In the genomic region with DNA sequence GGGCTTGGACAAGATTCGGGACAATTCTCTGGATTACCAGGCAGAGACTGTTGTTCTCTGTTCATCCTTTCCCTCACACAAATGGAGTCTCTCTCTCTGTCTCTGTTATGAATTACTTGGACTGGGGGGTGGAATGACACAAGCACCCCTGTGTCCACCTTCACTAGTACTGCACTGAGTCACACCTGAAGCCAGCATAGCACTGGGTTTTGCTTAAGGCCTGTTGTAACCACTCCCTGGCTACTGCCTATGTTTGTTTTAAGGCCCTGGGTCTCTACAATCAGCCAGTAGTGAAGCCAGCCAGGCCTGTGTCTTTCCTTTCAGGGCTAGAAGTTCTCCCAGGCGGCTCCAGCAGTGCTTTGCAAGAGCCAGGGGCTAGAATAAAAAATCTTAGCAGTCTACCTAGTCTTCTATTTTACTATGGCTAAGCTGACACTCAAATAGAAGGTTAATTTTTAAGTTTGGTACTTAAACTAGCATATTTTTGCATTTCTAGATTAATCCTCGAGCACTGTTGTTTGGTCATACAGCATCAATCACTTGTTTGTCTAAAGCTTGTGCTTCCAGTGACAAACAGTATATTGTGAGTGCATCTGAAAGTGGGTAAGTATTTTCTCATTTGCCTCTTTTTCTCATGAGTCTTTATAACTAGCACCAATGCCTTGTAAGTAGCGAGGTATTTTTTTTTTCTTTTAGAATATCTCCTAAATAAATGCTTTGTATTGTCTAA, we compare ENCODE assay signal across 23 cellular contexts. TPM values are rescaled to one million over a fixed set of nuclear protein-coding genes. Genes with fewer than 3 reads are reported as not detected.
DNase-seq lines count a peak whose midpoint lies in the region; ATAC-seq and TF ChIP-seq lines count a peak whose summit lies in the region.
"Had no signal": no experiment of that assay in that cellular context is flagged by ENCODE, and none has a peak within 500 bp of the region (broad histone marks: within the 10 kb centered on the region; RNA-seq: fewer than 3 reads in every experiment).

No MANE protein-coding gene starts in this region.

- no TSS peak for BruUV-seq in mammary epithelial cell (replicated peaks; lab: Mats Ljungman, UMichigan)

- no peak for TF ChIP-seq CTCF in mammary epithelial cell (conservative IDR thresholded peaks at IDR 0.05 in 1 of 2, IDR thresholded peaks at IDR 0.05 in 1 of 2; ENCODE audit: extremely low read depth in 1 of 2, insufficient read depth in 1 of 2, low read depth in 1 of 2, low read length in 2 of 2)

- CTCF ChIA-PET in mammary epithelial cell (lab: Charles Lee; ENCODE audit: low non-redundant PET) = no interaction called here

- H3K9ac ChIP-seq in mammary epithelial cell (ENCODE audit: insufficient read depth, low read length) = no peak overlapping the region

- H3K27ac ChIP-seq in mammary epithelial cell (ENCODE audit: insufficient read depth, low read depth, low read length) = no peak overlapping the region
- H3K27ac ChIP-seq: Peyer's patch, testis, vagina had no signal

- no peaks in the 10 kb centered on the region for H3K36me3 ChIP-seq in mammary epithelial cell (ENCODE audit: insufficient read depth, low read length)
- H3K36me3 ChIP-seq: BE2C, HAP-1 had no signal

- H2AFZ ChIP-seq in mammary epithelial cell (ENCODE audit: low read depth, low read length) = no peak overlapping the region

- H4K20me1 ChIP-seq in mammary epithelial cell (ENCODE audit: insufficient read depth, low read length) = no peaks in the 10 kb centered on the region

- H3K4me1 ChIP-seq in mammary epithelial cell (ENCODE audit: insufficient read depth, low read length) = no peaks in the 10 kb centered on the region
- H3K4me1 ChIP-seq: BE2C, HAP-1, Peyer's patch, testis, vagina had no signal

- DNase-seq in HT1080 (ENCODE audit: low read depth) (peak; percentile 4), mammary epithelial cell (peak; percentile 59), globus pallidus (ENCODE audit: low spot score) (peak; percentile 76), renal cortical epithelial cell (ENCODE audit: low read depth) (peak; percentile 23), dermis blood vessel endothelial cell (no peak), mucosa of gallbladder (ENCODE audit: low spot score) (no peak), KBM-7 (no peak)
- DNase-seq: ACHN; activated CD4-positive, alpha-beta memory T cell treated with anti-CD3 and anti-CD28 coated beads, Interleukin-2, amount 10 ng/mL, durations not matched to agents 7 days and 5 days; activated CD4-positive, alpha-beta T cell treated with anti-CD3 and anti-CD28 coated beads for 1 hour; activated CD8-positive, alpha-beta memory T cell treated with anti-CD3 and anti-CD28 coated beads, Interleukin-2, amount 50 U/mL, for 4 hours; activated naive CD4-positive, alpha-beta T cell; activated naive CD8-positive, alpha-beta T cell treated with anti-CD3 and anti-CD28 coated beads, Interleukin-2, amount 50 U/mL, for 24 hours; BE2C; effector CD4-positive, alpha-beta T cell; islet precursor cell; Peyer's patch; SHP77; testis had no signal

- no peaks in the 10 kb centered on the region for H3K9me3 ChIP-seq in mammary epithelial cell (replicated peaks; ENCODE audit: insufficient read depth, low read length)
- H3K9me3 ChIP-seq: BE2C, HAP-1, Peyer's patch, testis, vagina had no signal

- 78% methylated on average over 4 of the region's 4 CpGs for WGBS in mammary epithelial cell (ENCODE audit: low coverage, missing lambda C conversion rate)

- intact Hi-C loops in mammary epithelial cell (cut with micrococcal nuclease) = no loop called here

- ATAC-seq in GM19328 (IDR thresholded peaks at IDR 0.05; ENCODE audit: unreplicated experiment) = no peak
- ATAC-seq: activated naive CD8-positive, alpha-beta T cell treated with anti-CD3 and anti-CD28 coated beads, Interleukin-2, amount 50 U/mL, for 24 hours; stimulated activated memory B cell treated with anti-CD40 and anti-IgM and Interleukin-4, amounts not matched to agents 10 μg/mL and 1 μg/mL and 100 μg/mL, for 72 hours had no signal

- no peak overlapping the region for H3K4me3 ChIP-seq in mammary epithelial cell (replicated peaks in 1 of 3; ENCODE audit: insufficient read depth in 1 of 3, low read depth in 2 of 3, low read length in 3 of 3)
- H3K4me3 ChIP-seq: HAP-1, Peyer's patch, testis, vagina had no signal

- dilution Hi-C loops in mammary epithelial cell (cut with HindIII; ENCODE audit: low sequenced_read_pairs) = no loop called here

- in situ Hi-C loops in mammary epithelial cell (cut with MboI; ENCODE audit: low sequenced_read_pairs in 2 of 2) = no loop called here
- in situ Hi-C loops in KBM-7 (cut with MboI; ENCODE audit: low pct_unique_long_range_greater_than_20kb, low sequenced_read_pairs) = no loop called here

- no peak overlapping the region for H3K4me2 ChIP-seq in mammary epithelial cell (ENCODE audit: insufficient read depth, low read depth, low read length)

- H3K79me2 ChIP-seq in mammary epithelial cell (ENCODE audit: insufficient read depth, low read length) = no peaks in the 10 kb centered on the region

- H3K27me3 ChIP-seq in mammary epithelial cell (ENCODE audit: insufficient read depth, low read length) = no peaks in the 10 kb centered on the region
- H3K27me3 ChIP-seq: BE2C, Peyer's patch, testis, vagina had no signal

RNA-seq across cellular contexts. Expression of gene WDR7, which starts 27.8 kb away (rescaled TPM):
- 11.4 and 11.8 TPM in 2 replicates for total RNA-seq in HT1080 (2014; rRNA removed; shearing (Covaris generic))
- polyA plus RNA-seq in HT1080 (2015; cell fraction: cytosol; rRNA removed) = 3.6 and 5.0 TPM in 2 replicates
- 10.4 and 11.4 TPM in 2 replicates for polyA plus RNA-seq in HT1080 (2015; cell fraction: nucleus; rRNA removed)
- 10 to 100 TPM; 18.7 to 19.7 TPM for total RNA-seq in mammary epithelial cell
- polyA plus RNA-seq in mammary epithelial cell = 5.3 TPM
- 100 TPM for polyA minus RNA-seq in mammary epithelial cell
- 9.2 and 21.5 TPM in 2 replicates for total RNA-seq in renal cortical epithelial cell
- total RNA-seq in dermis blood vessel endothelial cell = 28.1 and 38.8 TPM in 2 replicates
- total RNA-seq in mucosa of gallbladder = 20.4 TPM

RNA-seq across cellular contexts. Expression of gene TXNL1, which starts 40.6 kb away (rescaled TPM):
- total RNA-seq in HT1080 (2014; rRNA removed; shearing (Covaris generic)) = 84.5 and 88.8 TPM in 2 replicates
- polyA plus RNA-seq in HT1080 (2015; cell fraction: cytosol; rRNA removed) = 109 and 116 TPM in 2 replicates
- polyA plus RNA-seq in HT1080 (2015; cell fraction: nucleus; rRNA removed) = 78.6 and 84.7 TPM in 2 replicates
- 10 to 100 TPM; 23.2 to 64.9 TPM for total RNA-seq in mammary epithelial cell
- 43.9 TPM for polyA plus RNA-seq in mammary epithelial cell
- 8.3 TPM for polyA minus RNA-seq in mammary epithelial cell
- 59.9 and 76.7 TPM in 2 replicates for total RNA-seq in renal cortical epithelial cell
- total RNA-seq in dermis blood vessel endothelial cell = 51.6 and 76.3 TPM in 2 replicates
- total RNA-seq in mucosa of gallbladder = 64.9 TPM

Comparison
In these comparisons a context has a peak if more than half of its experiments do, and no peak if none do; other contexts are left out.
1. DNase-seq: peak in HT1080 (single experiment), mammary epithelial cell (single experiment), globus pallidus (single experiment) and renal cortical epithelial cell (single experiment); none in dermis blood vessel endothelial cell (single experiment), mucosa of gallbladder (single experiment) and KBM-7 (single experiment).